In the genomic region with DNA sequence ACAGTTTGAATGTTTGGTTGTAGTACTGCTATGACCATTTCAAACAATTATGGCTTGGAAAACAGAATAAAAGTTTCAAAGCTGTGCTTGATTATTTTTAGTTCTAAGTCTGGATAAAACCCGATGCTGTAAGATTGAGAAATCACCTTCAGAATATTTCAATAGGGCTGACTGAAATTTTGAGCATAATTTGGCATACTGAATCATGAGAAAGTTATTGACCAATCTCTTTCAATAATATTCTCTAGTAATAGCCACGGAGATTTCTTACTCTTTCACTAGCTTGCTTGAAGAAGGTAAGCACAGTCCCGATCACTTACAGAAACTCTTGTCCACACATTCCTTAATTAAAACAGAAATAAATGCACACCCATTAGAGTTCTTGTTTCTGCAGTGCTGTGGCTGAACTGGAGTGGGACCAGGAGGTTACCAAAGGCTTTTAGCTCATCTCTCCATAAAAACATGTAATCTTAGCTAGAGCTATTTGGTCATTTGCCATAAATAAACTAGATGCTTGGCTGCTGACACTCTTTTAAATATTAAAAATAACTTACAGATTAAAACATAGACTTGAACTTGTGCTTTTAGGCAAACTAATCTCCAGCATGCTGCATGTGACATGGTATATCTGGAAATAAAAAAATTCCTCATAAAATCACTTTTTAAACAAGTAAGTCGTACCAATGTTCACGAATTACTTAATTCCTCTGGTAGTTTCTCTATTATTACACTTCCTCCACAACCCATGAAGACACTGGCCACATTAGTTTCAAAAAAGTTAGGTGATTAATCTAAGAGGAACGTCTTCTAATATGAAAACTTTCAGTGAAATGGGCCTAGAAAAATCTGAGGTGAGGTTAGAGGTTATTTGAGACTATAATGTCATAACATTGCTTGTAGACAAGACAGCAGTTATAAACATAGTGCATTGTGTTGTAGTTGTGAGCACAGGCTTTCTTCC, we compare ENCODE assay signal across 20 cellular contexts.
DNase-seq lines count a peak whose midpoint lies in the region; ATAC-seq and TF ChIP-seq lines count a peak whose summit lies in the region.
"Had no signal": no experiment of that assay in that cellular context is flagged by ENCODE, and none has a peak within 500 bp of the region (broad histone marks: within the 10 kb centered on the region; RNA-seq: fewer than 3 reads in every experiment).

No MANE protein-coding gene starts in this region.

- no peak for TF ChIP-seq CTCF in HFFc6 (IDR thresholded peaks at IDR 0.05)
- TF ChIP-seq CTCF in fibroblast of lung (conservative IDR thresholded peaks at IDR 0.05 in 1 of 2, IDR thresholded peaks at IDR 0.05 in 1 of 2; ENCODE audit: low read depth in 1 of 2, low read length in 2 of 2) = no peak
- no peak for TF ChIP-seq CTCF in vagina (IDR thresholded peaks at IDR 0.05)

- peaks cover 12% of the 10 kb centered on the region for H3K4me1 ChIP-seq in fibroblast of lung (ENCODE audit: control insufficient read depth, extremely low read depth, insufficient read depth, low read length)
- H3K4me1 ChIP-seq in vagina = peaks cover 5% of the 10 kb centered on the region

- no peaks in the 10 kb centered on the region for H3K9me3 Mint-ChIP-seq in HFFc6
- H3K9me3 Mint-ChIP-seq: activated B cell treated with CpG ODN at 0.5 μM for 24 hours; activated naive CD8-positive, alpha-beta T cell treated with anti-CD3 and anti-CD28 coated beads, Interleukin-2, amount 50 U/mL, for 24 hours; endodermal cell; neural crest cell had no signal

- H4K20me1 ChIP-seq in fibroblast of lung (ENCODE audit: control insufficient read depth, extremely low read depth, insufficient read depth, low read length) = no peaks in the 10 kb centered on the region

- no peak for ATAC-seq in HG02973 (IDR thresholded peaks at IDR 0.05; ENCODE audit: unreplicated experiment)
- ATAC-seq: activated naive CD8-positive, alpha-beta T cell treated with anti-CD3 and anti-CD28 coated beads, Interleukin-2, amount 50 U/mL, for 24 hours had no signal

- no peak overlapping the region for H3K9ac ChIP-seq in fibroblast of lung (ENCODE audit: insufficient read depth, low read length)

- no peaks in the 10 kb centered on the region for H3K9me3 ChIP-seq in fibroblast of lung (ENCODE audit: control insufficient read depth, insufficient read depth, low read depth, low read length)
- H3K9me3 ChIP-seq in vagina = no peaks in the 10 kb centered on the region

- TF ChIP-seq POLR2A in vagina (IDR thresholded peaks at IDR 0.05) = no peak

- H3K79me2 ChIP-seq in fibroblast of lung (ENCODE audit: control insufficient read depth, insufficient read depth, low read length) = no peaks in the 10 kb centered on the region

- no peaks in the 10 kb centered on the region for H3K27me3 Mint-ChIP-seq in HFFc6 (ENCODE audit: insufficient read depth)
- H3K27me3 Mint-ChIP-seq: activated B cell treated with CpG ODN at 0.5 μM for 24 hours; activated naive CD8-positive, alpha-beta T cell treated with anti-CD3 and anti-CD28 coated beads, Interleukin-2, amount 50 U/mL, for 24 hours; central memory CD8-positive, alpha-beta T cell had no signal

- no peak overlapping the region for H2AFZ ChIP-seq in fibroblast of lung (ENCODE audit: low read length)

- H3K36me3 ChIP-seq in fibroblast of lung (ENCODE audit: control insufficient read depth, insufficient read depth, low read length) (no peaks in the 10 kb centered on the region), vagina (no peaks in the 10 kb centered on the region)

- H3K4me3 Mint-ChIP-seq in HFFc6 = peak overlapping the region; percentile 41
- H3K4me3 Mint-ChIP-seq: activated B cell treated with CpG ODN at 0.5 μM for 24 hours; activated naive CD8-positive, alpha-beta T cell treated with anti-CD3 and anti-CD28 coated beads, Interleukin-2, amount 50 U/mL, for 24 hours; central memory CD8-positive, alpha-beta T cell; endodermal cell; immature natural killer cell; neural crest cell had no signal

- H3K4me3 ChIP-seq in fibroblast of lung (replicated peaks in 1 of 4; ENCODE audit: control extremely low read depth in 1 of 4, insufficient read depth in 1 of 4, low read depth in 3 of 4, low read length in 4 of 4) = no peak overlapping the region
- no peak overlapping the region for H3K4me3 ChIP-seq in vagina

- peak; percentile 2 for DNase-seq in HFFc6
- DNase-seq in fibroblast of lung (ENCODE audit: low read depth in 2 of 2) = peak in 1 of 2 donors; percentile 58
- DNase-seq in myocyte (ENCODE audit: low read depth) = peak; percentile 69
- no peak for DNase-seq in vagina (ENCODE audit: extremely low spot score in 2 of 2)
- no peak for DNase-seq in SW480 (ENCODE audit: low spot score)
- no peak for DNase-seq in NCI-H446 treated with DMSO at 0.1 percent for 48 hours (lab: John Stamatoyannopoulos, UW)
- DNase-seq: activated B cell treated with CpG ODN at 0.5 μM for 24 hours; activated CD8-positive, alpha-beta memory T cell treated with anti-CD3 and anti-CD28 coated beads for 24 hours; activated naive CD8-positive, alpha-beta T cell treated with anti-CD3 and anti-CD28 coated beads, Interleukin-2, amount 50 U/mL, for 24 hours; endodermal cell; immature natural killer cell; KG1; NCI-H1092 treated with DMSO at 0.1 percent for 48 hours; substantia nigra; T-helper 1 cell had no signal

- H3K27me3 ChIP-seq in fibroblast of lung (ENCODE audit: control insufficient read depth, insufficient read depth, low read length) (no peaks in the 10 kb centered on the region), vagina (no peaks in the 10 kb centered on the region)

- no peaks in the 10 kb centered on the region for H3K36me3 Mint-ChIP-seq in HFFc6 (ENCODE audit: low read depth)
- H3K36me3 Mint-ChIP-seq: immature natural killer cell had no signal

- no peak overlapping the region for H3K27ac ChIP-seq in fibroblast of lung (ENCODE audit: insufficient read depth, low read length)
- peak overlapping the region; percentile 17 for H3K27ac ChIP-seq in vagina
- H3K27ac ChIP-seq: C4-2B, RWPE1 had no signal

- peaks cover 53% of the 10 kb centered on the region for H3K4me1 Mint-ChIP-seq in HFFc6 (ENCODE audit: low read depth)
- H3K4me1 Mint-ChIP-seq: activated B cell treated with CpG ODN at 0.5 μM for 24 hours; activated naive CD8-positive, alpha-beta T cell treated with anti-CD3 and anti-CD28 coated beads, Interleukin-2, amount 50 U/mL, for 24 hours; central memory CD8-positive, alpha-beta T cell; immature natural killer cell had no signal

- H3K4me2 ChIP-seq in fibroblast of lung (ENCODE audit: extremely low read depth, insufficient read depth, low read length) = peak overlapping the region; percentile 51

- intact Hi-C loops in vagina (cut with DNase I) = no loop called here

- peak overlapping the region; percentile 57 for H3K27ac Mint-ChIP-seq in HFFc6
- H3K27ac Mint-ChIP-seq: activated B cell treated with CpG ODN at 0.5 μM for 24 hours; activated naive CD8-positive, alpha-beta T cell treated with anti-CD3 and anti-CD28 coated beads, Interleukin-2, amount 50 U/mL, for 24 hours; endodermal cell; immature natural killer cell had no signal

Comparison
In these comparisons a context has a peak if more than half of its experiments do, and no peak if none do; other contexts are left out.
1. DNase-seq: peak in HFFc6 (single experiment) and myocyte (single experiment); none in vagina (0 of 2), SW480 (single experiment) and NCI-H446 treated with DMSO at 0.1 percent for 48 hours (single experiment).